In the genomic region with DNA sequence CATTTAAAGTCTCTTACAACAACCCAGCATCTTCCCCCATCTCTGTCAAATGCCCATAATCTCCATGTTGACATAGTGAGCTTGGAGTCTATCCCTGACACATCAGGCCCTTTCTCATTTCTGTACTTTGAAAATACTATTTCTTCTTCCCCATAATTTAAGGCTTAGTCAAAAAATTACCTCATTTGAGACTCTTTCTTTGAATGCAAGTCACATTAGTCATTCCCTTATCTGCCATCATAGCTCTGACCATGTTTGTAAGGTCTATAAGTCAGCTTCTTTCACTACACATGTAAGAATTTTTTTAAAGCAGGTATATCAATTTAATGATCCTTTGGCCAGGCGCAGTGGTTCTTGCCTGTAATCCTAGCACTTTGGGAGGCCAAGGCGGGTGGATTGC, we compare ENCODE assay signal across 15 cellular contexts.
DNase-seq lines count a peak whose midpoint lies in the region; ATAC-seq, FAIRE-seq and TF ChIP-seq lines count a peak whose summit lies in the region.
"Had no signal": no experiment of that assay in that cellular context is flagged by ENCODE, and none has a peak within 500 bp of the region (broad histone marks: within the 10 kb centered on the region; RNA-seq: fewer than 3 reads in every experiment).

No MANE protein-coding gene starts in this region.

- no peak for ATAC-seq in GM19455 (IDR thresholded peaks at IDR 0.05; ENCODE audit: unreplicated experiment)

- no TSS peak for BruUV-seq in endothelial cell of umbilical vein (replicated peaks; lab: Mats Ljungman, UMichigan)
- BruUV-seq in Caco-2 (replicated peaks; lab: Mats Ljungman, UMichigan) = no TSS peak

- no peak overlapping the region for H2AFZ ChIP-seq in endothelial cell of umbilical vein (ENCODE audit: low read depth, low read length)
- no peak overlapping the region for H2AFZ ChIP-seq in trophoblast cell (ENCODE audit: insufficient read depth, low read length, poor library complexity)

- H3K4me1 ChIP-seq in endothelial cell of umbilical vein (ENCODE audit: control insufficient read depth, extremely low read depth, insufficient read depth, low read length) (peaks cover 27% of the 10 kb centered on the region), trophoblast cell (ENCODE audit: control insufficient read depth in 1 of 2, insufficient read depth in 2 of 2, low read length in 2 of 2) (no peaks in the 10 kb centered on the region), Caco-2 (no peaks in the 10 kb centered on the region)
- H3K4me1 ChIP-seq: ascending aorta had no signal

- H3K79me2 ChIP-seq in endothelial cell of umbilical vein (ENCODE audit: control insufficient read depth, insufficient read depth, low read length) (no peaks in the 10 kb centered on the region), trophoblast cell (ENCODE audit: control insufficient read depth, insufficient read depth, low read length, poor library complexity) (no peaks in the 10 kb centered on the region)

- H4K8ac ChIP-seq in trophoblast cell (ENCODE audit: low read depth, low read length) = no peak overlapping the region

- no peak overlapping the region for H4K12ac ChIP-seq in trophoblast cell (ENCODE audit: low read depth, low read length)

- no peak overlapping the region for H3K4me3 Mint-ChIP-seq in Caco-2 (ENCODE audit: unreplicated experiment)
- H3K4me3 Mint-ChIP-seq: activated T-cell treated with anti-CD3 and anti-CD28 coated beads, Interleukin-2, amount 50 U/mL, for 24 hours; neural crest cell had no signal

- peaks cover 10% of the 10 kb centered on the region for H3K9me3 Mint-ChIP-seq in Caco-2 (ENCODE audit: unreplicated experiment)

- H2BK5ac ChIP-seq in trophoblast cell (ENCODE audit: low read depth, low read length, poor library complexity) = no peak overlapping the region

- H3K4me1 Mint-ChIP-seq in Caco-2 (ENCODE audit: low read depth, unreplicated experiment) = no peaks in the 10 kb centered on the region
- H3K4me1 Mint-ChIP-seq: neural crest cell had no signal

- CTCF ChIA-PET in endothelial cell of umbilical vein (lab: Charles Lee) (interaction anchor here (1.0 to 1.4 kb wide), 4 partner anchors 32 to 295 kb away, joined by 3 read pairs; no protein-coding TSS in a partner anchor), Caco-2 (lab: Charles Lee) (no interaction called here)

- intact Hi-C loops in endothelial cell of umbilical vein (cut with micrococcal nuclease) = no loop called here
- intact Hi-C loops in Caco-2 (cut with micrococcal nuclease; ENCODE audit: unreplicated experiment) = no loop called here

- H3K27ac ChIP-seq in endothelial cell of umbilical vein (ENCODE audit: insufficient read depth, low read depth, low read length) (peak overlapping the region; percentile 19), trophoblast cell (ENCODE audit: low read depth, low read length) (no peak overlapping the region)
- H3K27ac ChIP-seq: ascending aorta, skin epidermis had no signal

- no peak overlapping the region for H3K4ac ChIP-seq in trophoblast cell (ENCODE audit: low read depth, low read length)

- H3K18ac ChIP-seq in trophoblast cell (ENCODE audit: low read length) = no peak overlapping the region

- H3K9me3 ChIP-seq in endothelial cell of umbilical vein (replicated peaks; ENCODE audit: control insufficient read depth, insufficient read depth, low read length) (no peaks in the 10 kb centered on the region), trophoblast cell (ENCODE audit: insufficient read depth, low read depth, low read length) (no peaks in the 10 kb centered on the region), Caco-2 (no peaks in the 10 kb centered on the region)

- H3K9ac ChIP-seq in endothelial cell of umbilical vein (replicated peaks; ENCODE audit: extremely low read depth, insufficient read depth, low read length) (no peak overlapping the region), trophoblast cell (ENCODE audit: low read length) (no peak overlapping the region)

- H3K9me1 ChIP-seq in endothelial cell of umbilical vein (replicated peaks; ENCODE audit: control insufficient read depth, extremely low read depth, insufficient read depth, low read length) = no peaks in the 10 kb centered on the region

- no peaks in the 10 kb centered on the region for H3K36me3 Mint-ChIP-seq in Caco-2 (ENCODE audit: insufficient read depth, unreplicated experiment)

- H3K23ac ChIP-seq in trophoblast cell (ENCODE audit: low read length) = no peak overlapping the region

- DNase-seq in Daoy (ENCODE audit: low read depth) = peak; percentile 13
- peak; percentile 78 for DNase-seq in NCI-H226
- peak; percentile 50 for DNase-seq in endothelial cell of umbilical vein (ENCODE audit: low read depth, low spot score)
- DNase-seq in trophoblast cell = peak; percentile 14 to 91
- no peak for DNase-seq in hypothalamus (lab: John Stamatoyannopoulos, UW)
- no peak for DNase-seq in NCI-H187 (lab: John Stamatoyannopoulos, UW)
- DNase-seq in Caco-2 = no peak
- DNase-seq: activated T-cell treated with anti-CD3 and anti-CD28 coated beads, Interleukin-2, amount 50 U/mL, for 24 hours; effector memory CD4-positive, alpha-beta T cell; NCI-H1092; NCI-H2227 treated with DMSO at 0.1 percent for 48 hours had no signal

- TF ChIP-seq CTCF in endothelial cell of umbilical vein (IDR thresholded peaks at IDR 0.05; ENCODE audit: extremely low read depth in 1 of 2, insufficient read depth in 1 of 2, low read depth in 1 of 2, low read length in 2 of 2) = no peak
- TF ChIP-seq CTCF in Caco-2 (IDR thresholded peaks at IDR 0.05; ENCODE audit: insufficient read depth in 1 of 2, low read depth in 1 of 2, low read length in 1 of 2, severe bottlenecking in 1 of 2, unreplicated experiment in 1 of 2) = no peak

- H3K4me3 ChIP-seq in endothelial cell of umbilical vein (replicated peaks in 1 of 3; ENCODE audit: insufficient read depth in 1 of 3, low read depth in 1 of 3, low read length in 3 of 3) (no peak overlapping the region), trophoblast cell (ENCODE audit: low read depth, low read length) (no peak overlapping the region), Caco-2 (ENCODE audit: low read depth, low read length) (no peak overlapping the region)
- H3K4me3 ChIP-seq: ascending aorta, skin epidermis had no signal

- no peak overlapping the region for H2AK5ac ChIP-seq in trophoblast cell (ENCODE audit: low read length)

- FAIRE-seq in endothelial cell of umbilical vein (lab: Jason Lieb, UNC) = no peak

- no peaks in the 10 kb centered on the region for H3K27me3 Mint-ChIP-seq in Caco-2 (ENCODE audit: insufficient read depth, unreplicated experiment)
- H3K27me3 Mint-ChIP-seq: activated T-cell treated with anti-CD3 and anti-CD28 coated beads, Interleukin-2, amount 50 U/mL, for 24 hours had no signal

- H3K79me1 ChIP-seq in trophoblast cell (ENCODE audit: low read length) = no peaks in the 10 kb centered on the region

- no peak overlapping the region for H3K4me2 ChIP-seq in endothelial cell of umbilical vein (ENCODE audit: insufficient read depth, low read length)
- no peak overlapping the region for H3K4me2 ChIP-seq in trophoblast cell (ENCODE audit: low read length)

- no peak for TF ChIP-seq POLR2A in endothelial cell of umbilical vein (IDR thresholded peaks at IDR 0.05; ENCODE audit: low read depth, low read length)

- no peak overlapping the region for H2BK12ac ChIP-seq in trophoblast cell (ENCODE audit: low read length)

- POLR2A ChIA-PET in endothelial cell of umbilical vein (lab: Charles Lee) = interaction anchor here (0.7 kb wide), 1 partner anchor 615 kb away, joined by 4 read pairs; no protein-coding TSS in a partner anchor
- POLR2A ChIA-PET in Caco-2 (lab: Charles Lee) = no interaction called here

- no peaks in the 10 kb centered on the region for H3K36me3 ChIP-seq in endothelial cell of umbilical vein (ENCODE audit: control insufficient read depth in 2 of 2, extremely low read depth in 1 of 2, insufficient read depth in 2 of 2, low read length in 2 of 2)
- no peaks in the 10 kb centered on the region for H3K36me3 ChIP-seq in trophoblast cell (ENCODE audit: control insufficient read depth in 1 of 2, insufficient read depth in 2 of 2, low read length in 2 of 2)
- H3K36me3 ChIP-seq in Caco-2 (ENCODE audit: control insufficient read depth, insufficient read depth, low read length) = no peaks in the 10 kb centered on the region

- no peaks in the 10 kb centered on the region for H4K20me1 ChIP-seq in endothelial cell of umbilical vein (replicated peaks; ENCODE audit: control insufficient read depth, extremely low read depth, insufficient read depth, low read length)

- no peak overlapping the region for H2BK120ac ChIP-seq in trophoblast cell (ENCODE audit: insufficient read depth, low read length, poor library complexity)

- no peak overlapping the region for H3K27ac Mint-ChIP-seq in Caco-2 (ENCODE audit: unreplicated experiment)
- H3K27ac Mint-ChIP-seq: activated T-cell treated with anti-CD3 and anti-CD28 coated beads, Interleukin-2, amount 50 U/mL, for 24 hours had no signal

- dilution Hi-C loops in endothelial cell of umbilical vein (cut with MboI; ENCODE audit: extremely low pct_ligation_motif_present, low sequenced_read_pairs) = no loop called here

- no CpG with 5 or more reads among the region's 2 CpGs for WGBS in trophoblast cell (ENCODE audit: extremely low coverage, insufficient coverage, insufficient read length)

- no peak overlapping the region for H3K14ac ChIP-seq in trophoblast cell (ENCODE audit: low read length)

- no peak overlapping the region for H4K91ac ChIP-seq in trophoblast cell (ENCODE audit: low read depth, low read length)

- H3K27me3 ChIP-seq in endothelial cell of umbilical vein (ENCODE audit: control insufficient read depth in 2 of 2, insufficient read depth in 2 of 2, low read length in 2 of 2) (no peaks in the 10 kb centered on the region), trophoblast cell (ENCODE audit: insufficient read depth, low read length) (no peaks in the 10 kb centered on the region), Caco-2 (replicated peaks; ENCODE audit: control insufficient read depth, insufficient read depth, low read length) (no peaks in the 10 kb centered on the region)
- H3K27me3 ChIP-seq: ascending aorta had no signal

TF ChIP-seq in endothelial cell of umbilical vein, 7 proteins besides CTCF, POLR2A, EP300 and RAD21:
- TF ChIP-seq MYC (IDR thresholded peaks at IDR 0.05; ENCODE audit: low read depth, low read length) = no peak
- TF ChIP-seq GATA2 (IDR thresholded peaks at IDR 0.05; ENCODE audit: insufficient read depth, insufficient read length, low read depth, low read length) = peak; percentile 89
- peak; percentile 72 for TF ChIP-seq JUN (IDR thresholded peaks at IDR 0.05; ENCODE audit: borderline replicate concordance, insufficient read depth, insufficient read length, low read depth)
- TF ChIP-seq POLR2AphosphoS5 (IDR thresholded peaks at IDR 0.05; ENCODE audit: insufficient read depth, low read depth, low read length) = peak; percentile 21
- no peak for TF ChIP-seq MAX (IDR thresholded peaks at IDR 0.05; ENCODE audit: insufficient read depth, insufficient read length)
- peak; percentile 75 for TF ChIP-seq FOS (IDR thresholded peaks at IDR 0.05; ENCODE audit: borderline replicate concordance, insufficient read depth, low read length)

Comparison
In these comparisons a context has a peak if more than half of its experiments do, and no peak if none do; other contexts are left out.
1. DNase-seq: peak in Daoy (single experiment), NCI-H226 (single experiment), endothelial cell of umbilical vein (single experiment) and trophoblast cell (2 of 2); none in hypothalamus (0 of 51), NCI-H187 (0 of 2) and Caco-2 (0 of 2).